ENCODE assay signal across 1 cellular context in genomic region chr5:16628376-16628775, GRCh38.
TF ChIP-seq lines count a peak whose summit lies in the region.

No MANE protein-coding gene starts in this region.

TF ChIP-seq in H1, 55 proteins besides CTCF, POLR2A, EP300 and RAD21:
- TF ChIP-seq JUND (IDR thresholded peaks at IDR 0.05; ENCODE audit: low read length) (no peak), POLR2AphosphoS5 (IDR thresholded peaks at IDR 0.05; ENCODE audit: low read depth, low read length) (no peak), SAP30 (IDR thresholded peaks at IDR 0.05; ENCODE audit: insufficient read depth, insufficient replicate concordance, low read length) (no peak), SRF (IDR thresholded peaks at IDR 0.05; ENCODE audit: low read depth, low read length) (no peak), CHD1 (IDR thresholded peaks at IDR 0.05; ENCODE audit: low read depth, low read length) (no peak), SIX5 (IDR thresholded peaks at IDR 0.05; ENCODE audit: low read depth, low read length) (no peak), TBP (IDR thresholded peaks at IDR 0.05; ENCODE audit: low read depth, low read length) (no peak), GTF2F1 (IDR thresholded peaks at IDR 0.05; ENCODE audit: borderline replicate concordance, low read depth, low read length) (no peak), HDAC2 (IDR thresholded peaks at IDR 0.05; ENCODE audit: borderline replicate concordance in 1 of 2, low read depth in 2 of 2, low read length in 2 of 2) (no peak), HDAC6 (IDR thresholded peaks at IDR 0.05; ENCODE audit: low read depth, low read length) (no peak), CBX5 (IDR thresholded peaks at IDR 0.05; ENCODE audit: low read depth, low read length) (no peak), BRCA1 (IDR thresholded peaks at IDR 0.05; ENCODE audit: low read depth, low read length) (no peak), CBX8 (IDR thresholded peaks at IDR 0.05; ENCODE audit: borderline replicate concordance, low read depth, low read length) (no peak), RBBP5 (IDR thresholded peaks at IDR 0.05; ENCODE audit: borderline replicate concordance, low read depth, low read length) (no peak), SIN3A (conservative IDR thresholded peaks at IDR 0.05 in 1 of 2, IDR thresholded peaks at IDR 0.05 in 1 of 2; ENCODE audit: low read depth in 1 of 2, low read length in 2 of 2) (no peak), PHF8 (conservative IDR thresholded peaks at IDR 0.05; ENCODE audit: low read depth, low read length) (no peak)
- TF ChIP-seq, protein P1, sequence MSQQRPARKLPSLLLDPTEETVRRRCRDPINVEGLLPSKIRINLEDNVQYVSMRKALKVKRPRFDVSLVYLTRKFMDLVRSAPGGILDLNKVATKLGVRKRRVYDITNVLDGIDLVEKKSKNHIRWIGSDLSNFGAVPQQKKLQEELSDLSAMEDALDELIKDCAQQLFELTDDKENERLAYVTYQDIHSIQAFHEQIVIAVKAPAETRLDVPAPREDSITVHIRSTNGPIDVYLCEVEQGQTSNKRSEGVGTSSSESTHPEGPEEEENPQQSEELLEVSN (IDR thresholded peaks at IDR 0.05) = no peak
